In genomic region chr18:49894827-49895226, GRCh38 we compare ENCODE assay signal across 26 cellular contexts.
"Had no signal": no experiment of that assay in that cellular context is flagged by ENCODE, and none has a peak within 500 bp of the region (broad histone marks: within the 10 kb centered on the region; RNA-seq: fewer than 3 reads in every experiment).

No MANE protein-coding gene starts in this region.

- H3K27ac Mint-ChIP-seq: activated CD4-positive, alpha-beta memory T cell treated with anti-CD3 and anti-CD28 coated beads for 36 hours; activated naive CD4-positive, alpha-beta T cell treated with anti-CD3 and anti-CD28 coated beads for 36 hours; activated naive CD4-positive, alpha-beta T cell treated with anti-CD3 and anti-CD28 coated beads, Interleukin-2, amount 50 U/mL, for 72 hours; activated T-helper 1 cell treated with anti-CD3 and anti-CD28 coated beads, Interleukin-12 subunit alpha, Interleukin-12 subunit beta, Interleukin-2, Interleukin-4 antibody, amounts not matched to agents 30 ng/mL and 10 ng/mL and 1 ng/mL, durations not matched to agents 14 hours and 24 hours and 36 hours had no signal

- H3K36me3 ChIP-seq: adrenal gland, breast epithelium, SJCRH30 had no signal

- H3K9me3 Mint-ChIP-seq: activated CD4-positive, alpha-beta memory T cell treated with anti-CD3 and anti-CD28 coated beads for 36 hours; activated naive CD4-positive, alpha-beta T cell treated with anti-CD3 and anti-CD28 coated beads for 36 hours; activated naive CD4-positive, alpha-beta T cell treated with anti-CD3 and anti-CD28 coated beads, Interleukin-2, amount 50 U/mL, for 72 hours; activated T-cell treated with anti-CD3 and anti-CD28 coated beads, Interleukin-2, amount 50 U/mL, for 4 hours; activated T-helper 1 cell treated with anti-CD3 and anti-CD28 coated beads, Interleukin-12 subunit alpha, Interleukin-12 subunit beta, Interleukin-2, Interleukin-4 antibody, amounts not matched to agents 30 ng/mL and 10 ng/mL and 1 ng/mL, durations not matched to agents 14 hours and 24 hours and 36 hours had no signal

- H3K9me3 ChIP-seq: adrenal gland, body of pancreas, breast epithelium, SJCRH30 had no signal

- H3K4me3 ChIP-seq: adrenal gland, body of pancreas, breast epithelium, SJCRH30, SK-N-MC had no signal

- H3K27ac ChIP-seq: adrenal gland, body of pancreas, breast epithelium, SJCRH30, SK-N-MC had no signal

- H3K27me3 ChIP-seq: adrenal gland, body of pancreas, breast epithelium, SJCRH30 had no signal

- H3K36me3 Mint-ChIP-seq: activated CD4-positive, alpha-beta memory T cell treated with anti-CD3 and anti-CD28 coated beads for 36 hours; activated naive CD4-positive, alpha-beta T cell treated with anti-CD3 and anti-CD28 coated beads, Interleukin-2, amount 50 U/mL, for 72 hours had no signal

- DNase-seq: activated CD4-positive, alpha-beta memory T cell treated with anti-CD3 and anti-CD28 coated beads for 36 hours; activated CD4-positive, alpha-beta T cell treated with anti-CD3 and anti-CD28 coated beads for 4 hours; activated CD4-positive, alpha-beta T cell treated with anti-CD3 and anti-CD28 coated beads, Interleukin-2, amount 50 U/mL, for 1 hour; activated CD8-positive, alpha-beta memory T cell treated with anti-CD3 and anti-CD28 coated beads, Interleukin-2, amount 50 U/mL, for 4 hours; activated gamma-delta T cell treated with Interleukin-2 at 50 U/mL for 16 hours; activated naive CD4-positive, alpha-beta T cell treated with anti-CD3 and anti-CD28 coated beads for 36 hours; activated T-cell treated with anti-CD3 and anti-CD28 coated beads for 4 hours; activated T-cell treated with anti-CD3 and anti-CD28 coated beads, Interleukin-2, amount 50 U/mL, for 4 hours; adrenal gland; body of pancreas; Karpas-422; NCI-H1105; NCI-H1417 treated with DMSO at 0.1 percent for 48 hours; NCI-H187 treated with DMSO at 0.1 percent for 48 hours; NCI-H2081; NCI-H446; NCI-H510A treated with DMSO at 0.1 percent for 48 hours; NCI-H526 treated with DMSO at 0.1 percent for 48 hours; NCI-H774; SHP77; SJCRH30; T1000 had no signal

- H3K4me1 ChIP-seq: adrenal gland, breast epithelium, SJCRH30 had no signal

- H3K4me3 Mint-ChIP-seq: activated CD4-positive, alpha-beta memory T cell treated with anti-CD3 and anti-CD28 coated beads for 36 hours; activated naive CD4-positive, alpha-beta T cell treated with anti-CD3 and anti-CD28 coated beads for 36 hours; activated T-cell treated with anti-CD3 and anti-CD28 coated beads, Interleukin-2, amount 50 U/mL, for 4 hours; activated T-helper 1 cell treated with anti-CD3 and anti-CD28 coated beads, Interleukin-12 subunit alpha, Interleukin-12 subunit beta, Interleukin-2, Interleukin-4 antibody, amounts not matched to agents 30 ng/mL and 10 ng/mL and 1 ng/mL, durations not matched to agents 14 hours and 24 hours and 36 hours had no signal
